ENCODE assay signal across 8 cellular contexts in the genomic region with DNA sequence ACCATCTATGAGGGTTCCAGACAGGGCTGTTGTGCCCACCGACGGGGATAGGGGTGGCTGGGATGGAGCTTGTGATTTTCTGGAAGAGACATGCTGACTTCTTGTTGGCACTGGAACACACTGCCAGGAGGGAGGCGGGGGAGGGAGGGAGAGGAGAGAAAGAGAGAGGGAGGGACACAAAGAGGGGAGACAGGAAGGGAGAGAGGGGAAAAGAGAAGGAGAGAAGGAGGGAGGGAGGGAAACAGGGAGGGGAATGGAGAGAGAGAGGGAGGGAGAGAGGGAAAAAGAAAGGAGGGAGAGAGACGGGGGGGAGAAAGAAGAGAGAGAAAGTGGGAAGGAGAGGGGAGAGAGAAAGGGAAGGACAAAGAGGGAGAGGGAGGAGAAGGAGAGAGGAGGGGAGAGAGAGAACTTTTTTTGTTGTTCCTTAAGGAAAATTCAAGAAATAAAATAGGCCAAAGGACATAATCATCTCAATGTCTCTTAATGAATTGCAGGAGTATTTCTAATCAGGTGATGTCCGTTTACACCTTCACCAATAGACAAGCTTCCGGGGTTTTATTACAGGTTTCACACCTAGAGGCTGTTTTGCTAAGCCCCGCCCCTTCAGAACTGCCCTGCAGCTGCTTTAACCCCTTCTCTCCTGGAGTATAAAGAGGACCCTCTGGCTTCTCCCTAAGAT.
DNase-seq lines count a peak whose midpoint lies in the region; ATAC-seq and TF ChIP-seq lines count a peak whose summit lies in the region.

No MANE protein-coding gene starts in this region.

- H3K27ac Mint-ChIP-seq in central memory CD8-positive, alpha-beta T cell (ENCODE audit: low read depth), result no peak overlapping the region
- no peak overlapping the region for H3K27ac Mint-ChIP-seq in nephron progenitor cell

- H3K27me3 ChIP-seq in GM23248 (replicated peaks; ENCODE audit: insufficient read depth), result no peaks in the 10 kb centered on the region
- H3K27me3 ChIP-seq in heart right ventricle, result no peaks in the 10 kb centered on the region

- no peaks in the 10 kb centered on the region for H3K79me2 ChIP-seq in GM23248 (ENCODE audit: insufficient read depth)

- in situ Hi-C loops in GM23248 (cut with MboI), result no loop called here

- no peaks in the 10 kb centered on the region for H3K9me3 Mint-ChIP-seq in central memory CD8-positive, alpha-beta T cell
- no peaks in the 10 kb centered on the region for H3K9me3 Mint-ChIP-seq in nephron progenitor cell

- peak overlapping the region; percentile 18 for H3K4me3 Mint-ChIP-seq in central memory CD8-positive, alpha-beta T cell
- H3K4me3 Mint-ChIP-seq in nephron progenitor cell, result peak overlapping the region; percentile 66

- H2AFZ ChIP-seq in GM23248, result no peak overlapping the region

- H3K4me2 ChIP-seq in GM23248 (ENCODE audit: unreplicated experiment), result no peak overlapping the region

- H3K36me3 Mint-ChIP-seq in central memory CD8-positive, alpha-beta T cell (ENCODE audit: insufficient read depth), result no peaks in the 10 kb centered on the region
- peaks cover 30% of the 10 kb centered on the region for H3K36me3 Mint-ChIP-seq in nephron progenitor cell (ENCODE audit: low read depth)

- H3K27ac ChIP-seq in GM23248, result no peak overlapping the region
- H3K27ac ChIP-seq in heart right ventricle, result peak overlapping the region in 3 of 10 donors; percentile 1 to 41 (median 36)

- H4K20me1 ChIP-seq in GM23248 (ENCODE audit: insufficient read depth), result no peaks in the 10 kb centered on the region

- H3K4me3 ChIP-seq in GM23248 (no peak overlapping the region), heart right ventricle (no peak overlapping the region)

- no peaks in the 10 kb centered on the region for H3K36me3 ChIP-seq in GM23248 (ENCODE audit: low read depth)
- H3K36me3 ChIP-seq in heart right ventricle, result peaks cover 0 to 26% (median 7%) of the 10 kb centered on the region in 9 donors

- no peak for ATAC-seq in central memory CD8-positive, alpha-beta T cell (replicated peaks; ENCODE audit: extremely low read depth, poor library complexity, severe bottlenecking)
- ATAC-seq in HG02610 (IDR thresholded peaks at IDR 0.05; ENCODE audit: unreplicated experiment) (no peak), heart right ventricle (no peak)

- H3K9me3 ChIP-seq in GM23248 (ENCODE audit: low read depth) (no peaks in the 10 kb centered on the region), heart right ventricle (no peaks in the 10 kb centered on the region)

- peaks cover 15% of the 10 kb centered on the region for H3K4me1 Mint-ChIP-seq in central memory CD8-positive, alpha-beta T cell
- H3K4me1 Mint-ChIP-seq in nephron progenitor cell, result peaks cover 48% of the 10 kb centered on the region

- H3K9me2 ChIP-seq in GM23248 (ENCODE audit: insufficient read depth), result no peaks in the 10 kb centered on the region

- no peak overlapping the region for H3K9ac ChIP-seq in GM23248

- H3K27me3 Mint-ChIP-seq in central memory CD8-positive, alpha-beta T cell, result no peaks in the 10 kb centered on the region
- H3K27me3 Mint-ChIP-seq in nephron progenitor cell (ENCODE audit: low read depth, poor library complexity), result no peaks in the 10 kb centered on the region

- H3K4me1 ChIP-seq in GM23248 (ENCODE audit: insufficient read depth) (no peaks in the 10 kb centered on the region), heart right ventricle (peaks cover 0 to 25% (median 0%) of the 10 kb centered on the region in 9 donors)

- intact Hi-C loops in heart right ventricle (cut with DNase I), result loop anchor here in 1 of 10 donors (10.0 kb wide), 1 partner anchor 77 kb away; no protein-coding TSS in a partner anchor

- DNase-seq in DMS153 treated with DMSO at 0.1 percent for 48 hours (lab: John Stamatoyannopoulos, UW; ENCODE audit: unreplicated experiment), result peak; percentile 22
- peak; percentile 78 for DNase-seq in NCI-H146 treated with DMSO at 0.1 percent for 48 hours (lab: John Stamatoyannopoulos, UW; ENCODE audit: unreplicated experiment)
- no peak for DNase-seq in central memory CD8-positive, alpha-beta T cell (ENCODE audit: low spot score in 2 of 2)
- peak; percentile 56 for DNase-seq in nephron progenitor cell
- DNase-seq in stimulated activated CD4-positive, alpha-beta T cell treated with anti-CD3 and anti-CD28 coated beads, Interleukin-4, amount 100 ng/mL, for 1 hour, result no peak
- DNase-seq in GM23248, result no peak
- DNase-seq in heart right ventricle, result no peak

- no peaks in the 10 kb centered on the region for H3F3A ChIP-seq in GM23248 (ENCODE audit: insufficient read depth)

- no peak for TF ChIP-seq CTCF in nephron progenitor cell (IDR thresholded peaks at IDR 0.05)
- no peak for TF ChIP-seq CTCF in heart right ventricle (IDR thresholded peaks at IDR 0.05)

- WGBS in GM23248 (ENCODE audit: low coverage in 1 of 2, low lambda C conversion rate in 2 of 2, missing lambda C conversion rate in 2 of 2), 2 experiments, result 47 to 59% methylated on average over 6 to 7 of the region's 7 CpGs
- WGBS in heart right ventricle, 2 donors, result 32 to 40% methylated on average over 7 of the region's 7 CpGs

Comparison
In these comparisons a context has a peak if more than half of its experiments do, and no peak if none do; other contexts are left out.
1. DNase-seq: peak in DMS153 treated with DMSO at 0.1 percent for 48 hours (single experiment), NCI-H146 treated with DMSO at 0.1 percent for 48 hours (single experiment) and nephron progenitor cell (single experiment); none in central memory CD8-positive, alpha-beta T cell (0 of 2), stimulated activated CD4-positive, alpha-beta T cell treated with anti-CD3 and anti-CD28 coated beads, Interleukin-4, amount 100 ng/mL, for 1 hour (single experiment), GM23248 (single experiment) and heart right ventricle (0 of 2).